ENCODE assay signal across 2 cellular contexts in genomic region chr19:55439052-55439451, GRCh38.
TF ChIP-seq lines count a peak whose summit lies in the region.

No MANE protein-coding gene starts in this region.

TF ChIP-seq in HEK293, 187 proteins besides CTCF, POLR2A, EP300 and RAD21 (continues in another document):
- no peak for TF ChIP-seq ZBTB20 (tag by site-specific recombination; IDR thresholded peaks at IDR 0.05)
- no peak for TF ChIP-seq ZNF350 (tag by site-specific recombination; IDR thresholded peaks at IDR 0.05)
- TF ChIP-seq ZNF433 (tag by site-specific recombination; IDR thresholded peaks at IDR 0.05; ENCODE audit: low read depth): no peak
- TF ChIP-seq ZNF76 (tag by site-specific recombination; IDR thresholded peaks at IDR 0.05; ENCODE audit: borderline replicate concordance, low read depth): no peak
- no peak for TF ChIP-seq ZNF660 (tag by site-specific recombination; IDR thresholded peaks at IDR 0.05)
- TF ChIP-seq ZNF664 (tag by site-specific recombination; IDR thresholded peaks at IDR 0.05): no peak
- no peak for TF ChIP-seq ZNF23 (tag by site-specific recombination; IDR thresholded peaks at IDR 0.05; ENCODE audit: borderline replicate concordance)
- no peak for TF ChIP-seq ZNF488 (tag by site-specific recombination; IDR thresholded peaks at IDR 0.05)
- no peak for TF ChIP-seq ZNF423 (tag by site-specific recombination; IDR thresholded peaks at IDR 0.05)
- no peak for TF ChIP-seq YY1 (tag by site-specific recombination; IDR thresholded peaks at IDR 0.05)
- TF ChIP-seq ZNF768 (tag by site-specific recombination; IDR thresholded peaks at IDR 0.05): peak; percentile 7; the same call in 1 of the 2 replicates
- TF ChIP-seq HOXA7 (CRISPR knock-in tag; IDR thresholded peaks at IDR 0.05; ENCODE audit: borderline replicate concordance): no peak
- TF ChIP-seq ZNF561 (tag by site-specific recombination; IDR thresholded peaks at IDR 0.05; ENCODE audit: borderline replicate concordance): no peak
- no peak for TF ChIP-seq KLF17 (tag by site-specific recombination; IDR thresholded peaks at IDR 0.05)
- no peak for TF ChIP-seq INSM2 (tag by site-specific recombination; IDR thresholded peaks at IDR 0.05)
- TF ChIP-seq ZNF621 (tag by site-specific recombination; IDR thresholded peaks at IDR 0.05): no peak
- no peak for TF ChIP-seq ZNF513 (tag by site-specific recombination; IDR thresholded peaks at IDR 0.05)
- no peak for TF ChIP-seq ZNF132 (tag by site-specific recombination; IDR thresholded peaks at IDR 0.05; ENCODE audit: borderline replicate concordance)
- TF ChIP-seq ZNF114 (tag by site-specific recombination; IDR thresholded peaks at IDR 0.05): no peak
- TF ChIP-seq ZNF2 (tag by site-specific recombination; IDR thresholded peaks at IDR 0.05): no peak
- TF ChIP-seq ZNF146 (tag by site-specific recombination; IDR thresholded peaks at IDR 0.05): no peak
- peak; percentile 58; the same call in 1 of the 2 replicates for TF ChIP-seq ZNF280D (tag by site-specific recombination; IDR thresholded peaks at IDR 0.05)
- 0 out of 2 replicates have a peak, but pooled peaks have one; percentile 28 for TF ChIP-seq ZNF580 (tag by site-specific recombination; IDR thresholded peaks at IDR 0.05)
- TF ChIP-seq ZNF837 (tag by site-specific recombination; IDR thresholded peaks at IDR 0.05): no peak
- no peak for TF ChIP-seq ZNF16 (tag by site-specific recombination; IDR thresholded peaks at IDR 0.05; ENCODE audit: low read depth)

TF ChIP-seq in K562, 482 proteins besides CTCF, POLR2A, EP300 and RAD21:
- TF ChIP-seq E2F4 (CRISPR knock-in tag; IDR thresholded peaks at IDR 0.05; ENCODE audit: low read depth) (0 out of 2 replicates have a peak, but pooled peaks have one; percentile 31), TAF15 (IDR thresholded peaks at IDR 0.05; ENCODE audit: low read depth, low read length) (no peak), FOXJ3 (CRISPR knock-in tag; IDR thresholded peaks at IDR 0.05) (no peak), CXXC5 (CRISPR knock-in tag; IDR thresholded peaks at IDR 0.05) (no peak), ZEB2 (IDR thresholded peaks at IDR 0.05) (no peak), ZNF354B (CRISPR knock-in tag; IDR thresholded peaks at IDR 0.05) (no peak), KDM1A (IDR thresholded peaks at IDR 0.05) (peak in 1 of 2 experiments; percentile 66; a peak in 2 of 4 replicates), TRIM28 (IDR thresholded peaks at IDR 0.05) (no peak), E2F3 (CRISPR knock-in tag; IDR thresholded peaks at IDR 0.05) (no peak), BCOR (IDR thresholded peaks at IDR 0.05) (peak; percentile 84), IFI16 (CRISPR knock-in tag; IDR thresholded peaks at IDR 0.05) (no peak), PHF21A (IDR thresholded peaks at IDR 0.05; ENCODE audit: borderline replicate concordance, low read depth) (no peak), ZNF347 (CRISPR knock-in tag; IDR thresholded peaks at IDR 0.05; ENCODE audit: low read depth) (no peak), L3MBTL2 (IDR thresholded peaks at IDR 0.05) (no peak), RBM25 (IDR thresholded peaks at IDR 0.05; ENCODE audit: low read depth, low read length, severe bottlenecking) (peak; percentile 70), SMARCA5 (IDR thresholded peaks at IDR 0.05) (peak; percentile 73; the same call in 1 of the 2 replicates), NCOA1 (IDR thresholded peaks at IDR 0.05; ENCODE audit: low read depth) (no peak)
